7 cellular contexts compared by ENCODE assay signal in genomic region chr10:17645591-17646345, GRCh38. TPM values are rescaled to one million over a fixed set of nuclear protein-coding genes. Genes with fewer than 3 reads are reported as not detected.
DNase-seq lines count a peak whose midpoint lies in the region; ATAC-seq and TF ChIP-seq lines count a peak whose summit lies in the region.

No MANE protein-coding gene starts in this region.

- TF ChIP-seq RAD21 in HCT116 (IDR thresholded peaks at IDR 0.05; ENCODE audit: low read depth) = no peak

- no peak for TF ChIP-seq POLR2A in HCT116 (IDR thresholded peaks at IDR 0.05; ENCODE audit: borderline replicate concordance, extremely low read depth, insufficient read depth, insufficient read length)

- peak overlapping the region; percentile 74 for H3K4me2 ChIP-seq in HCT116 (ENCODE audit: low read length)

- H3K4me3 ChIP-seq in HCT116 (replicated peaks in 1 of 2; ENCODE audit: low read depth in 1 of 2, low read length in 2 of 2) = peak overlapping the region; percentile 91 to 97
- peak overlapping the region; percentile 96 to 99 for H3K4me3 ChIP-seq in foreskin fibroblast (ENCODE audit: low read depth in 1 of 2, low read length in 2 of 2)

- H3K9me3 Mint-ChIP-seq in T-cell = no peaks in the 10 kb centered on the region
- H3K9me3 Mint-ChIP-seq in stimulated activated effector memory CD8-positive, alpha-beta T cell treated with anti-CD3 and anti-CD28 coated beads, Interleukin-12 subunit alpha, Interleukin-12 subunit beta, amount 100 ng/mL, for 72 hours = peaks cover 3% of the 10 kb centered on the region

- H2AFZ ChIP-seq in HCT116 (ENCODE audit: low read depth, low read length, poor library complexity, severe bottlenecking) = no peak overlapping the region

- POLR2A ChIA-PET in HCT116 (lab: Charles Lee) = no interaction called here
- POLR2A ChIA-PET in T-cell (lab: Charles Lee) = interaction anchor here in 1 of 2 donors (1.2 kb wide), 1 partner anchor 14 kb away, joined by 4 read pairs; no protein-coding TSS in a partner anchor

- CTCF ChIA-PET in HCT116 (lab: Charles Lee) = no interaction called here
- CTCF ChIA-PET in T-cell (lab: Charles Lee) = interaction anchor here (0.5 to 2.0 kb wide), 3 partner anchors 27 to 397 kb away, joined by 3 to 5 read pairs (median 4); no protein-coding TSS in a partner anchor

- no peak for ATAC-seq in HCT116
- peak in 2 of 4 experiments; percentile 26 to 28 for ATAC-seq in T-cell (replicated peaks in 1 of 4)
- ATAC-seq in stimulated activated effector memory CD8-positive, alpha-beta T cell treated with anti-CD3 and anti-CD28 coated beads, Interleukin-12 subunit alpha, Interleukin-12 subunit beta, amount 100 ng/mL, for 72 hours = peak; percentile 71
- no peak for ATAC-seq in GM21786 (IDR thresholded peaks at IDR 0.05; ENCODE audit: unreplicated experiment)

- peak overlapping the region; percentile 53 to 65 for H3K27ac Mint-ChIP-seq in T-cell
- H3K27ac Mint-ChIP-seq in stimulated activated effector memory CD8-positive, alpha-beta T cell treated with anti-CD3 and anti-CD28 coated beads, Interleukin-12 subunit alpha, Interleukin-12 subunit beta, amount 100 ng/mL, for 72 hours = peak overlapping the region; percentile 100

- no peak overlapping the region; the same call in 1 of the 2 replicates for H3K27ac ChIP-seq in HCT116 (ENCODE audit: low read depth, low read length)

- DNase-seq in HCT116 (ENCODE audit: low read depth, low spot score) (no peak), T-cell (no peak), foreskin fibroblast (no peak), H4 (ENCODE audit: low spot score) (no peak), KG1 (lab: John Stamatoyannopoulos, UW) (no peak)
- no peak for DNase-seq in stimulated activated effector memory CD8-positive, alpha-beta T cell treated with anti-CD3 and anti-CD28 coated beads, Interleukin-12 subunit alpha, Interleukin-12 subunit beta, amount 100 ng/mL, for 72 hours (ENCODE audit: low spot score in 2 of 2)

- peaks cover 18 to 44% of the 10 kb centered on the region in 2 experiments for H3K4me1 ChIP-seq in HCT116 (ENCODE audit: control insufficient read depth in 1 of 2, insufficient read depth in 2 of 2, low read length in 2 of 2)

- H3K79me2 ChIP-seq in HCT116 (ENCODE audit: insufficient read depth, low read length) = peaks cover 90% of the 10 kb centered on the region

- intact Hi-C loops in HCT116 (cut with micrococcal nuclease) = no loop called here

- TF ChIP-seq CTCF in HCT116 (IDR thresholded peaks at IDR 0.05 in 2 of 3, conservative IDR thresholded peaks at IDR 0.05 in 1 of 3; ENCODE audit: borderline replicate concordance in 1 of 3, insufficient read depth in 1 of 3, low read depth in 2 of 3, low read length in 2 of 3) = no peak
- no peak for TF ChIP-seq CTCF in foreskin fibroblast (IDR thresholded peaks at IDR 0.05; ENCODE audit: low read depth, low read length)

- H3K9me2 ChIP-seq in HCT116 (ENCODE audit: insufficient read depth) = no peaks in the 10 kb centered on the region

- H3K9me3 ChIP-seq in HCT116 (ENCODE audit: control insufficient read depth in 1 of 2, insufficient read depth in 1 of 2, low read depth in 1 of 2, low read length in 2 of 2) = no peaks in the 10 kb centered on the region

- H4K20me1 ChIP-seq in HCT116 (ENCODE audit: insufficient read depth) = no peaks in the 10 kb centered on the region

- no peaks in the 10 kb centered on the region; a peak in 2 of 4 replicates for H3K36me3 ChIP-seq in HCT116 (ENCODE audit: control insufficient read depth in 1 of 2, insufficient read depth in 2 of 2, low read length in 2 of 2)

- no TSS peak for BruUV-seq in HCT116 (replicated peaks; lab: Mats Ljungman, UMichigan)

- H3K27me3 Mint-ChIP-seq in T-cell = no peaks in the 10 kb centered on the region

- H3K4me3 Mint-ChIP-seq in T-cell = peak overlapping the region; percentile 94 to 99 (median 99)
- H3K4me3 Mint-ChIP-seq in stimulated activated effector memory CD8-positive, alpha-beta T cell treated with anti-CD3 and anti-CD28 coated beads, Interleukin-12 subunit alpha, Interleukin-12 subunit beta, amount 100 ng/mL, for 72 hours = peak overlapping the region; percentile 97

- H3K4me1 Mint-ChIP-seq in T-cell = peaks cover 67 to 76% (median 71%) of the 10 kb centered on the region in 3 donors
- H3K4me1 Mint-ChIP-seq in stimulated activated effector memory CD8-positive, alpha-beta T cell treated with anti-CD3 and anti-CD28 coated beads, Interleukin-12 subunit alpha, Interleukin-12 subunit beta, amount 100 ng/mL, for 72 hours = peaks cover 50% of the 10 kb centered on the region

- H3K9ac ChIP-seq in HCT116 (ENCODE audit: low read length) = peak overlapping the region; percentile 81

- no peaks in the 10 kb centered on the region for H3K27me3 ChIP-seq in HCT116 (ENCODE audit: insufficient read depth, low read length)

- H3K36me3 Mint-ChIP-seq in T-cell = peaks cover 15% of the 10 kb centered on the region
- H3K36me3 Mint-ChIP-seq in stimulated activated effector memory CD8-positive, alpha-beta T cell treated with anti-CD3 and anti-CD28 coated beads, Interleukin-12 subunit alpha, Interleukin-12 subunit beta, amount 100 ng/mL, for 72 hours = peaks cover 38% of the 10 kb centered on the region

- RAD21 ChIA-PET in HCT116 (lab: Charles Lee; ENCODE audit: low non-redundant PET in 1 of 2, low total read pairs in 2 of 2, uncharacterized antibody in 2 of 2, unreplicated experiment in 2 of 2) = no interaction called here

TF ChIP-seq in HCT116, 20 proteins besides CTCF, POLR2A, EP300 and RAD21:
- TF ChIP-seq ZNF274 (IDR thresholded peaks at IDR 0.05; ENCODE audit: low read depth, low read length) = no peak
- peak; percentile 31; the same call in 1 of the 2 replicates for TF ChIP-seq JUND (IDR thresholded peaks at IDR 0.05)
- TF ChIP-seq, protein P1, sequence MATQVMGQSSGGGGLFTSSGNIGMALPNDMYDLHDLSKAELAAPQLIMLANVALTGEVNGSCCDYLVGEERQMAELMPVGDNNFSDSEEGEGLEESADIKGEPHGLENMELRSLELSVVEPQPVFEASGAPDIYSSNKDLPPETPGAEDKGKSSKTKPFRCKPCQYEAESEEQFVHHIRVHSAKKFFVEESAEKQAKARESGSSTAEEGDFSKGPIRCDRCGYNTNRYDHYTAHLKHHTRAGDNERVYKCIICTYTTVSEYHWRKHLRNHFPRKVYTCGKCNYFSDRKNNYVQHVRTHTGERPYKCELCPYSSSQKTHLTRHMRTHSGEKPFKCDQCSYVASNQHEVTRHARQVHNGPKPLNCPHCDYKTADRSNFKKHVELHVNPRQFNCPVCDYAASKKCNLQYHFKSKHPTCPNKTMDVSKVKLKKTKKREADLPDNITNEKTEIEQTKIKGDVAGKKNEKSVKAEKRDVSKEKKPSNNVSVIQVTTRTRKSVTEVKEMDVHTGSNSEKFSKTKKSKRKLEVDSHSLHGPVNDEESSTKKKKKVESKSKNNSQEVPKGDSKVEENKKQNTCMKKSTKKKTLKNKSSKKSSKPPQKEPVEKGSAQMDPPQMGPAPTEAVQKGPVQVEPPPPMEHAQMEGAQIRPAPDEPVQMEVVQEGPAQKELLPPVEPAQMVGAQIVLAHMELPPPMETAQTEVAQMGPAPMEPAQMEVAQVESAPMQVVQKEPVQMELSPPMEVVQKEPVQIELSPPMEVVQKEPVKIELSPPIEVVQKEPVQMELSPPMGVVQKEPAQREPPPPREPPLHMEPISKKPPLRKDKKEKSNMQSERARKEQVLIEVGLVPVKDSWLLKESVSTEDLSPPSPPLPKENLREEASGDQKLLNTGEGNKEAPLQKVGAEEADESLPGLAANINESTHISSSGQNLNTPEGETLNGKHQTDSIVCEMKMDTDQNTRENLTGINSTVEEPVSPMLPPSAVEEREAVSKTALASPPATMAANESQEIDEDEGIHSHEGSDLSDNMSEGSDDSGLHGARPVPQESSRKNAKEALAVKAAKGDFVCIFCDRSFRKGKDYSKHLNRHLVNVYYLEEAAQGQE (IDR thresholded peaks at IDR 0.05; ENCODE audit: low read depth) = no peak
- TF ChIP-seq CBX3 (IDR thresholded peaks at IDR 0.05; ENCODE audit: low read depth) = no peak
- TF ChIP-seq TCF7L2 (IDR thresholded peaks at IDR 0.05; ENCODE audit: borderline replicate concordance, extremely low read depth, insufficient read depth, insufficient read length) = no peak
- TF ChIP-seq SP1 (IDR thresholded peaks at IDR 0.05; ENCODE audit: low read depth) = peak; percentile 24; the same call in 1 of the 2 replicates
- peak; percentile 54 for TF ChIP-seq FOSL1 (IDR thresholded peaks at IDR 0.05; ENCODE audit: low read depth)
- no peak for TF ChIP-seq EZH2 (IDR thresholded peaks at IDR 0.05)
- no peak for TF ChIP-seq MAX (IDR thresholded peaks at IDR 0.05)
- TF ChIP-seq POLR2AphosphoS5 (IDR thresholded peaks at IDR 0.05; ENCODE audit: low read depth, low read length) = no peak
- TF ChIP-seq ZFX (IDR thresholded peaks at IDR 0.05) = no peak
- no peak for TF ChIP-seq SRF (IDR thresholded peaks at IDR 0.05; ENCODE audit: low read depth)
- no peak for TF ChIP-seq EZH2phosphoT487 (IDR thresholded peaks at IDR 0.05; ENCODE audit: borderline replicate concordance)
- TF ChIP-seq EGR1 (IDR thresholded peaks at IDR 0.05; ENCODE audit: low read depth) = no peak
- TF ChIP-seq YY1 (IDR thresholded peaks at IDR 0.05; ENCODE audit: extremely low read depth, insufficient replicate concordance, low read depth, low read length) = no peak
- no peak for TF ChIP-seq ATF3 (IDR thresholded peaks at IDR 0.05)
- TF ChIP-seq CEBPB (IDR thresholded peaks at IDR 0.05; ENCODE audit: low read depth) = 0 out of 2 replicates have a peak, but pooled peaks have one; percentile 26
- TF ChIP-seq SIN3A (IDR thresholded peaks at IDR 0.05; ENCODE audit: low read depth) = no peak

RNA-seq across cellular contexts. Expression of gene STAM, which starts 1.8 kb away (rescaled TPM):
- total RNA-seq in HCT116 (2021; ENCODE audit: unreplicated experiment) (23.0 TPM), T-cell (10 to 100 TPM; 18.6 to 42.7 (median 25.7) TPM)
- polyA plus RNA-seq in HCT116 (2012) = 8.4 and 11.4 TPM in 2 replicates
- total RNA-seq in H4 (2014; rRNA removed; shearing (Covaris generic)) = 9.3 and 15.3 TPM in 2 replicates

RNA-seq across cellular contexts. Expression of gene HACD1, which starts 28.6 kb away (rescaled TPM):
- total RNA-seq in HCT116 (2021; ENCODE audit: unreplicated experiment) = 21.6 TPM
- polyA plus RNA-seq in HCT116 (2012) = 8.2 and 12.9 TPM in 2 replicates
- 1 to 10 TPM in 3 of 5 donors, under 1 TPM in 2; 0.39 to 4.2 (median 1.3) TPM for total RNA-seq in T-cell
- total RNA-seq in H4 (2014; rRNA removed; shearing (Covaris generic)) = 21.7 and 35.5 TPM in 2 replicates
